In the genomic region with DNA sequence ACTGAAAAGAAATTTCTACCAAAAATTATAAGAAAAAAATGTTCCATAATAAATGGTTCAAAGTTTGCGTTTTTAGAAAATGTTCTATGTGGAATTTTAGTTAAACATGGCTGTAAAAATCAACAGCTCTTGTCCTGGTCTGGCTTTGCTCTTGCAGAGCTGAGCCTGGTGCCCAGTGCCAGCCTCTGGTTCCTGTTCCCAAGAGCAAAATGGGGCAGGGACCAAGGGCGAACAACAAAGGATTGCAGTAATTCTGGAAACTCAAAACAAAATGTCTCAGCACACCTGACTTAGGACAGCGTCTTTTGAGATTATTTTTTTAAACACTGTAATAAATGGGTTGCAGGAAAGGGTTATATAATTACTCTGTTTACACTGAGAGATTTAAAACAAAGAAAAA, we compare ENCODE assay signal across 16 cellular contexts.
DNase-seq lines count a peak whose midpoint lies in the region; ATAC-seq and TF ChIP-seq lines count a peak whose summit lies in the region.
"Had no signal": no experiment of that assay in that cellular context is flagged by ENCODE, and none has a peak within 500 bp of the region (broad histone marks: within the 10 kb centered on the region; RNA-seq: fewer than 3 reads in every experiment).

No MANE protein-coding gene starts in this region.

- H3K27me3 ChIP-seq in OCI-LY1 (ENCODE audit: insufficient read depth, low read length) (no peaks in the 10 kb centered on the region), upper lobe of right lung (no peaks in the 10 kb centered on the region)
- H3K27me3 ChIP-seq: BE2C had no signal

- H3K36me3 ChIP-seq in KOPT-K1 (ENCODE audit: insufficient read depth, low read length): no peaks in the 10 kb centered on the region
- no peaks in the 10 kb centered on the region for H3K36me3 ChIP-seq in OCI-LY1 (ENCODE audit: insufficient read depth, low read length)
- H3K36me3 ChIP-seq in upper lobe of right lung: no peaks in the 10 kb centered on the region
- H3K36me3 ChIP-seq: BE2C had no signal

- H2AFZ ChIP-seq in OCI-LY1 (ENCODE audit: low read length): no peak overlapping the region
- H2AFZ ChIP-seq: GM23248 had no signal

- H3K79me2 ChIP-seq in OCI-LY1 (ENCODE audit: insufficient read depth, low read length): no peaks in the 10 kb centered on the region

- H3K9me2 ChIP-seq in OCI-LY1 (ENCODE audit: low read depth, low read length): no peaks in the 10 kb centered on the region

- H3K9me3 ChIP-seq in KOPT-K1 (ENCODE audit: insufficient read depth, low read length, poor library complexity, severe bottlenecking): peaks cover 11% of the 10 kb centered on the region
- no peaks in the 10 kb centered on the region for H3K9me3 ChIP-seq in OCI-LY1 (ENCODE audit: low read length)
- H3K9me3 ChIP-seq in upper lobe of right lung: no peaks in the 10 kb centered on the region
- H3K9me3 ChIP-seq: BE2C had no signal

- peaks cover 20% of the 10 kb centered on the region for H3F3A ChIP-seq in OCI-LY1 (ENCODE audit: insufficient read depth, low read length)

- DNase-seq in islet precursor cell (peak; percentile 6), upper lobe of right lung (peak; percentile 19), cerebellum (ENCODE audit: low spot score) (no peak), omental fat pad (ENCODE audit: low spot score) (no peak)
- DNase-seq: ACHN; BE2C; C1 segment of cervical spinal cord; Caco-2; CD4-positive, CD25-positive, alpha-beta regulatory T cell; GF-D8; GM23248; HCEC 1CT had no signal

- H3K4me1 ChIP-seq in OCI-LY1 (ENCODE audit: insufficient read depth, low read length, severe bottlenecking) (peaks cover 74% of the 10 kb centered on the region), upper lobe of right lung (peaks cover 8% of the 10 kb centered on the region)
- H3K4me1 ChIP-seq: BE2C, Caco-2 had no signal

- H3K27ac ChIP-seq in KOPT-K1 (ENCODE audit: low read depth, low read length, poor library complexity, severe bottlenecking) (peak overlapping the region; percentile 40), OCI-LY1 (ENCODE audit: low read depth, low read length, poor library complexity, severe bottlenecking) (peak overlapping the region; percentile 100), upper lobe of right lung (no peak overlapping the region)
- H3K27ac ChIP-seq: GM23248 had no signal

- H3K9ac ChIP-seq in OCI-LY1 (ENCODE audit: low read length): peak overlapping the region; percentile 71
- H3K9ac ChIP-seq: GM23248 had no signal

- H3K4me3 ChIP-seq in OCI-LY1 (ENCODE audit: low read depth, low read length, poor library complexity, severe bottlenecking): peak overlapping the region; percentile 35
- H3K4me3 ChIP-seq in upper lobe of right lung: no peak overlapping the region
- H3K4me3 ChIP-seq: GM12878, GM23248 had no signal

- ATAC-seq in upper lobe of right lung: no peak
- no peak for ATAC-seq in omental fat pad (ENCODE audit: low FRiP score)
- ATAC-seq in GM21737 (IDR thresholded peaks at IDR 0.05; ENCODE audit: unreplicated experiment): no peak
- ATAC-seq: GM12878 had no signal

- intact Hi-C loops in upper lobe of right lung (cut with DNase I): no loop called here

- H3K4me2 ChIP-seq in OCI-LY1 (ENCODE audit: low read length): peak overlapping the region; percentile 63

- TF ChIP-seq CTCF in OCI-LY1 (IDR thresholded peaks at IDR 0.05; ENCODE audit: low read length) (no peak), upper lobe of right lung (IDR thresholded peaks at IDR 0.05) (no peak), omental fat pad (IDR thresholded peaks at IDR 0.05) (no peak)

- H4K20me1 ChIP-seq in OCI-LY1 (ENCODE audit: insufficient read depth, low read length): no peaks in the 10 kb centered on the region

Comparison
In these comparisons a context has a peak if more than half of its experiments do, and no peak if none do; other contexts are left out.
1. DNase-seq: peak in islet precursor cell (single experiment) and upper lobe of right lung (single experiment); none in cerebellum (single experiment) and omental fat pad (single experiment).